In the genomic region with DNA sequence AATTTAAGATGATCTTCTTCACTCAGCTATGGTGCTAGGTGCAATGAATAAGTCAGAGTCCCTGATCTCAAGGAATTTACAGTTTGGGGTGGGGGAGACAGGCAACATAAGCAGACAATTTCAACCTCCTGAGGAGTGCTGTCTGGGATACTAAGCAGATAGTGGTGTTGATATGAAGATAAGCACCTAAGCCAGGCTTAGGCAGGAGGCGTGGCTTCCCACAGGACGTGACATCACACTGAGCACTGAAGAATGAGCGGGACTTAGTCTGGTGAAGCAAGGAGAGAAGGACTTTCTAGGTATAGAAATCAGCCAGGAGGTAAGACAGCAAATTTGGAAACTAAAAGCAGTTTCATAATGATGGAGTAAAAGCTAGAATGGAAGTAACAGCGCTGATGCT, we compare ENCODE assay signal across 23 cellular contexts. TPM values are rescaled to one million over a fixed set of nuclear protein-coding genes. Genes with fewer than 3 reads are reported as not detected.
DNase-seq lines count a peak whose midpoint lies in the region; ATAC-seq and TF ChIP-seq lines count a peak whose summit lies in the region.
"Had no signal": no experiment of that assay in that cellular context is flagged by ENCODE, and none has a peak within 500 bp of the region (broad histone marks: within the 10 kb centered on the region; RNA-seq: fewer than 3 reads in every experiment).

No MANE protein-coding gene starts in this region.

- peak; percentile 25 for DNase-seq in activated CD4-positive, alpha-beta T cell treated with anti-CD3 and anti-CD28 coated beads, Interleukin-2, amount 10 ng/mL, durations not matched to agents 7 days and 5 days
- no peak for DNase-seq in activated CD4-positive, alpha-beta T cell treated with anti-CD3 and anti-CD28 coated beads, Interleukin-2, amount 50 U/mL, for 4 hours
- peak; percentile 49 for DNase-seq in ELF-1 (ENCODE audit: low read depth, low spot score)
- peak; percentile 32 for DNase-seq in T-helper 2 cell treated with Interferon-gamma antibody and Interleukin-4, amounts not matched to agents 5 μg/mL and 100 μg/mL, for 36 hours (ENCODE audit: low spot score)
- DNase-seq in endodermal cell = peak; percentile 67
- DNase-seq in glomerular visceral epithelial cell (ENCODE audit: extremely low spot score) = no peak
- no peak for DNase-seq in progenitor cell of endocrine pancreas (ENCODE audit: low spot score, unreplicated experiment)
- DNase-seq: H7; Kasumi-1; NCI-H1105; NCI-H510A treated with DMSO at 0.1 percent for 48 hours; stimulated activated CD4-positive, alpha-beta T cell treated with anti-CD3 and anti-CD28 coated beads, Interleukin-4, amount 100 ng/mL, for 1 hour had no signal

- no peak overlapping the region for H3K4me3 ChIP-seq in endodermal cell (ENCODE audit: low read length)
- H3K4me3 ChIP-seq: BLaER1 treated with 17β-estradiol and CSF1 and Interleukin-3, amounts not matched to agents 10 nM and 100 nM; gastroesophageal sphincter; suprapubic skin had no signal

- H3K27me3 ChIP-seq in endodermal cell (ENCODE audit: control insufficient read depth, insufficient read depth, low read length, poor library complexity, severe bottlenecking) = peaks cover 24% of the 10 kb centered on the region

- no peak for TF ChIP-seq CTCF in endodermal cell (conservative IDR thresholded peaks at IDR 0.05)
- TF ChIP-seq CTCF in progenitor cell of endocrine pancreas (IDR thresholded peaks at IDR 0.05; ENCODE audit: unreplicated experiment) = no peak

- no peak overlapping the region for H3K9ac ChIP-seq in endodermal cell (ENCODE audit: extremely low read depth, low read length, poor library complexity, severe bottlenecking)
- H3K9ac ChIP-seq: BLaER1 treated with 17β-estradiol and CSF1 and Interleukin-3, amounts not matched to agents 10 nM and 100 nM had no signal

- H3K4me3 Mint-ChIP-seq in activated CD4-positive, alpha-beta T cell treated with anti-CD3 and anti-CD28 coated beads, Interleukin-2, amount 10 ng/mL, durations not matched to agents 7 days and 5 days = no peak overlapping the region
- H3K4me3 Mint-ChIP-seq in T-helper 2 cell treated with Interferon-gamma antibody and Interleukin-4, amounts not matched to agents 5 μg/mL and 100 μg/mL, for 36 hours = peak overlapping the region; percentile 57
- H3K4me3 Mint-ChIP-seq in endodermal cell = no peak overlapping the region
- H3K4me3 Mint-ChIP-seq in progenitor cell of endocrine pancreas (ENCODE audit: low read depth) = no peak overlapping the region
- H3K4me3 Mint-ChIP-seq: central memory CD8-positive, alpha-beta T cell; nephron had no signal

- H3K27ac Mint-ChIP-seq in activated CD4-positive, alpha-beta T cell treated with anti-CD3 and anti-CD28 coated beads, Interleukin-2, amount 10 ng/mL, durations not matched to agents 7 days and 5 days = peak overlapping the region; percentile 21
- H3K27ac Mint-ChIP-seq in T-helper 2 cell treated with Interferon-gamma antibody and Interleukin-4, amounts not matched to agents 5 μg/mL and 100 μg/mL, for 36 hours = peak overlapping the region; percentile 55
- H3K27ac Mint-ChIP-seq in endodermal cell (no peak overlapping the region), progenitor cell of endocrine pancreas (no peak overlapping the region)
- H3K27ac Mint-ChIP-seq: nephron had no signal

- 83 to 84% methylated on average over 4 of the region's 4 CpGs for WGBS in endodermal cell (ENCODE audit: insufficient coverage in 1 of 2, insufficient read length in 1 of 2), 2 experiments

- H3K27ac ChIP-seq in endodermal cell (ENCODE audit: low read depth, low read length) = no peak overlapping the region
- H3K27ac ChIP-seq: BLaER1 treated with 17β-estradiol and CSF1 and Interleukin-3, amounts not matched to agents 10 nM and 100 nM; gastroesophageal sphincter; suprapubic skin; VCaP had no signal

- H3K27me3 Mint-ChIP-seq in activated CD4-positive, alpha-beta T cell treated with anti-CD3 and anti-CD28 coated beads, Interleukin-2, amount 10 ng/mL, durations not matched to agents 7 days and 5 days = peaks cover 27% of the 10 kb centered on the region
- H3K27me3 Mint-ChIP-seq in T-helper 2 cell treated with Interferon-gamma antibody and Interleukin-4, amounts not matched to agents 5 μg/mL and 100 μg/mL, for 36 hours (ENCODE audit: low read depth) = peaks cover 23% of the 10 kb centered on the region
- H3K27me3 Mint-ChIP-seq in endodermal cell (ENCODE audit: insufficient read depth) (peaks cover 73% of the 10 kb centered on the region), progenitor cell of endocrine pancreas (peaks cover 57% of the 10 kb centered on the region)

- no peaks in the 10 kb centered on the region for H3K36me3 Mint-ChIP-seq in activated CD4-positive, alpha-beta T cell treated with anti-CD3 and anti-CD28 coated beads, Interleukin-2, amount 10 ng/mL, durations not matched to agents 7 days and 5 days (ENCODE audit: low read depth)
- no peaks in the 10 kb centered on the region for H3K36me3 Mint-ChIP-seq in T-helper 2 cell treated with Interferon-gamma antibody and Interleukin-4, amounts not matched to agents 5 μg/mL and 100 μg/mL, for 36 hours (ENCODE audit: low read depth)
- H3K36me3 Mint-ChIP-seq in endodermal cell (ENCODE audit: low read depth) (no peaks in the 10 kb centered on the region), progenitor cell of endocrine pancreas (ENCODE audit: insufficient read depth) (no peaks in the 10 kb centered on the region)

- POLR2A ChIA-PET in activated CD4-positive, alpha-beta T cell treated with anti-CD3 and anti-CD28 coated beads, Interleukin-2, amount 10 ng/mL, durations not matched to agents 7 days and 5 days (lab: Charles Lee) = no interaction called here

- H3K36me3 ChIP-seq in endodermal cell (ENCODE audit: control insufficient read depth, insufficient read depth, low read length) = no peaks in the 10 kb centered on the region
- H3K36me3 ChIP-seq: BLaER1 treated with 17β-estradiol and CSF1 and Interleukin-3, amounts not matched to agents 10 nM and 100 nM; gastroesophageal sphincter; suprapubic skin had no signal

- CTCF ChIA-PET in activated CD4-positive, alpha-beta T cell treated with anti-CD3 and anti-CD28 coated beads, Interleukin-2, amount 10 ng/mL, durations not matched to agents 7 days and 5 days (lab: Charles Lee) = interaction anchor here (0.6 to 0.7 kb wide), 3 partner anchors 40 to 263 kb away, joined by 3 to 4 read pairs (median 4); no protein-coding TSS in a partner anchor

- no peaks in the 10 kb centered on the region for H3K9me3 Mint-ChIP-seq in activated CD4-positive, alpha-beta T cell treated with anti-CD3 and anti-CD28 coated beads, Interleukin-2, amount 10 ng/mL, durations not matched to agents 7 days and 5 days
- H3K9me3 Mint-ChIP-seq in T-helper 2 cell treated with Interferon-gamma antibody and Interleukin-4, amounts not matched to agents 5 μg/mL and 100 μg/mL, for 36 hours = no peaks in the 10 kb centered on the region
- H3K9me3 Mint-ChIP-seq in endodermal cell (no peaks in the 10 kb centered on the region), progenitor cell of endocrine pancreas (ENCODE audit: low read depth) (no peaks in the 10 kb centered on the region)
- H3K9me3 Mint-ChIP-seq: central memory CD8-positive, alpha-beta T cell; nephron had no signal

- peaks cover 31% of the 10 kb centered on the region for H3K4me1 Mint-ChIP-seq in activated CD4-positive, alpha-beta T cell treated with anti-CD3 and anti-CD28 coated beads, Interleukin-2, amount 10 ng/mL, durations not matched to agents 7 days and 5 days
- H3K4me1 Mint-ChIP-seq in T-helper 2 cell treated with Interferon-gamma antibody and Interleukin-4, amounts not matched to agents 5 μg/mL and 100 μg/mL, for 36 hours (ENCODE audit: low read depth) = peaks cover 24% of the 10 kb centered on the region
- H3K4me1 Mint-ChIP-seq in endodermal cell = peaks cover 8% of the 10 kb centered on the region
- peaks cover 4% of the 10 kb centered on the region for H3K4me1 Mint-ChIP-seq in progenitor cell of endocrine pancreas (ENCODE audit: low read depth)

- no peak for ATAC-seq in GM21528 (IDR thresholded peaks at IDR 0.05; ENCODE audit: low FRiP score, unreplicated experiment)
- ATAC-seq: esophagus mucosa, gastroesophageal sphincter, Right ventricle myocardium inferior had no signal

- H3K9me3 ChIP-seq in endodermal cell (ENCODE audit: control insufficient read depth, low read length) = no peaks in the 10 kb centered on the region
- H3K9me3 ChIP-seq: gastroesophageal sphincter, suprapubic skin had no signal

- H3K4me1 ChIP-seq in endodermal cell (ENCODE audit: control insufficient read depth, insufficient read depth, low read length) = no peaks in the 10 kb centered on the region

RNA-seq across cellular contexts. Expression of gene PRPH, which starts 6.8 kb away (rescaled TPM):
- not detected for total RNA-seq in activated CD4-positive, alpha-beta T cell treated with anti-CD3 and anti-CD28 coated beads, Interleukin-2, amount 10 ng/mL, durations not matched to agents 7 days and 5 days
- total RNA-seq in endodermal cell (under 1 TPM; 0.42 to 0.51 TPM), progenitor cell of endocrine pancreas (0.60 and 0.62 TPM in 2 replicates)
- 18.3 TPM for polyA plus RNA-seq in endodermal cell (2013, experiment 1 of 2)
- polyA plus RNA-seq in endodermal cell (2013, experiment 2 of 2) = 16.8 TPM

RNA-seq across cellular contexts. Expression of gene TROAP, which starts 21.3 kb away (rescaled TPM):
- 100 to 1,000 TPM; 111 to 115 TPM for total RNA-seq in activated CD4-positive, alpha-beta T cell treated with anti-CD3 and anti-CD28 coated beads, Interleukin-2, amount 10 ng/mL, durations not matched to agents 7 days and 5 days
- 10 to 100 TPM; 60.5 to 87.4 TPM for total RNA-seq in endodermal cell
- 89.3 TPM for polyA plus RNA-seq in endodermal cell (2013, experiment 1 of 2)
- 86.0 TPM for polyA plus RNA-seq in endodermal cell (2013, experiment 2 of 2)
- 44.7 and 44.9 TPM in 2 replicates for total RNA-seq in progenitor cell of endocrine pancreas
- total RNA-seq: mesenteric fat pad had no signal

RNA-seq across cellular contexts. Expression of gene C1QL4, which starts 35.2 kb away (rescaled TPM):
- not detected for total RNA-seq in activated CD4-positive, alpha-beta T cell treated with anti-CD3 and anti-CD28 coated beads, Interleukin-2, amount 10 ng/mL, durations not matched to agents 7 days and 5 days
- total RNA-seq in endodermal cell = under 1 TPM; 0.20 to 0.38 TPM
- 31.0 TPM for polyA plus RNA-seq in endodermal cell (2013, experiment 1 of 2)
- 38.9 TPM for polyA plus RNA-seq in endodermal cell (2013, experiment 2 of 2)
- 0.64 and 0.79 TPM in 2 replicates for total RNA-seq in progenitor cell of endocrine pancreas
- total RNA-seq: esophagus mucosa, gastroesophageal sphincter, mesenteric fat pad, posterior vena cava, Right ventricle myocardium inferior had no signal

RNA-seq across cellular contexts. Expression of gene TUBA1C, which starts 36.9 kb away (rescaled TPM):
- total RNA-seq in activated CD4-positive, alpha-beta T cell treated with anti-CD3 and anti-CD28 coated beads, Interleukin-2, amount 10 ng/mL, durations not matched to agents 7 days and 5 days = 100 to 1,000 TPM; 246 to 278 TPM
- 100 to 1,000 TPM; 600 to 684 TPM for total RNA-seq in endodermal cell
- polyA plus RNA-seq in endodermal cell (2013, experiment 1 of 2) = 567 TPM
- 581 TPM for polyA plus RNA-seq in endodermal cell (2013, experiment 2 of 2)
- total RNA-seq in progenitor cell of endocrine pancreas = 128 and 149 TPM in 2 replicates

RNA-seq across cellular contexts. Expression of gene DNAJC22, which starts 44.9 kb away (rescaled TPM):
- total RNA-seq in activated CD4-positive, alpha-beta T cell treated with anti-CD3 and anti-CD28 coated beads, Interleukin-2, amount 10 ng/mL, durations not matched to agents 7 days and 5 days = not detected
- total RNA-seq in endodermal cell = 1 to 10 TPM; 1.9 to 4.6 TPM
- 1.9 TPM for polyA plus RNA-seq in endodermal cell (2013, experiment 1 of 2)
- 2.2 TPM for polyA plus RNA-seq in endodermal cell (2013, experiment 2 of 2)
- 36.0 and 38.7 TPM in 2 replicates for total RNA-seq in progenitor cell of endocrine pancreas
- total RNA-seq: mesenteric fat pad, Right ventricle myocardium inferior had no signal

Comparison
In these comparisons a context has a peak if more than half of its experiments do, and no peak if none do; other contexts are left out.
1. DNase-seq: peak in activated CD4-positive, alpha-beta T cell treated with anti-CD3 and anti-CD28 coated beads, Interleukin-2, amount 10 ng/mL, durations not matched to agents 7 days and 5 days (single experiment), ELF-1 (single experiment), T-helper 2 cell treated with Interferon-gamma antibody and Interleukin-4, amounts not matched to agents 5 μg/mL and 100 μg/mL, for 36 hours (single experiment) and endodermal cell (single experiment); none in activated CD4-positive, alpha-beta T cell treated with anti-CD3 and anti-CD28 coated beads, Interleukin-2, amount 50 U/mL, for 4 hours (0 of 2), glomerular visceral epithelial cell (single experiment) and progenitor cell of endocrine pancreas (single experiment).
2. H3K27ac Mint-ChIP-seq: peak in activated CD4-positive, alpha-beta T cell treated with anti-CD3 and anti-CD28 coated beads, Interleukin-2, amount 10 ng/mL, durations not matched to agents 7 days and 5 days (single experiment) and T-helper 2 cell treated with Interferon-gamma antibody and Interleukin-4, amounts not matched to agents 5 μg/mL and 100 μg/mL, for 36 hours (single experiment); none in endodermal cell (single experiment) and progenitor cell of endocrine pancreas (single experiment).